In the genomic region with DNA sequence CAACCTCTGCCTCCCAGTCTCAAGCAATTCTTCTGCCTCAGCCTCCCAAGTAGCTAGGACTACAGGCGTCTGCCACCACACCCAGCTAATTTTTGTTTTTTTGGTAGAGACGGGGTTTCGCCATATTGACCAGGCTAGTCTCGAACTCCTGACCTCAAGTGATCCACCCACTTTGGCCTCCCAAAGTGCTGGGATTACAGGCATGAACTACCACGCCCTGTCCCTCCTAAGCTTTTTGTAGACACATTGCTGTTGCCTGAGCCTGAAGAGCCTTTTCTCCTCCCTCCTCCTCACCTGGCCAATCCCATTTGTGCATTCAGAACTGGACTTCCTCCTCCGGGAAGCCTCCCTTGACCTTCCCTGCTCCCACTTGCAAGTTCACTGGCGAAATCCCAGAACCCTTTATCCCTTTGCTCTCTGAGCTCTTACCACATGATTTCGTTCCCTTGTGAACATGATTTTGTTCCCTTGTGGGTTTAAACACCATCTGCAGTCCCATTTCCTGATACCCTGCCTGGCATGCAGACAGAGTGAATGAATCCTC, we compare ENCODE assay signal across 32 cellular contexts. TPM values are rescaled to one million over a fixed set of nuclear protein-coding genes. Genes with fewer than 3 reads are reported as not detected.
DNase-seq lines count a peak whose midpoint lies in the region; TF ChIP-seq lines count a peak whose summit lies in the region.
"Had no signal": no experiment of that assay in that cellular context is flagged by ENCODE, and none has a peak within 500 bp of the region (broad histone marks: within the 10 kb centered on the region; RNA-seq: fewer than 3 reads in every experiment).

No MANE protein-coding gene starts in this region.

- H3K9ac ChIP-seq in trophoblast cell (ENCODE audit: low read length): peak overlapping the region; percentile 22

- no peak overlapping the region for H4K91ac ChIP-seq in trophoblast cell (ENCODE audit: low read depth, low read length)

- peaks cover 14% of the 10 kb centered on the region for H3K27me3 ChIP-seq in trophoblast cell (ENCODE audit: insufficient read depth, low read length)

- no peak overlapping the region for H3K14ac ChIP-seq in trophoblast cell (ENCODE audit: low read length)

- DNase-seq in DMS 273 (lab: John Stamatoyannopoulos, UW; ENCODE audit: unreplicated experiment) (peak; percentile 51), DMS 273 treated with DMSO at 0.1 percent for 48 hours (lab: John Stamatoyannopoulos, UW) (no peak), SK-MEL-5 (ENCODE audit: low read depth, low spot score) (peak; percentile 21), glutamatergic neuron (no peak), trophoblast cell (peak in 1 of 2 donors; percentile 36), substantia nigra (lab: John Stamatoyannopoulos, UW) (no peak), erythroblast (lab: John Stamatoyannopoulos, UW) (no peak), NCI-H526 treated with DMSO at 0.1 percent for 48 hours (lab: John Stamatoyannopoulos, UW) (no peak)
- DNase-seq: 8988T; activated CD4-positive, alpha-beta memory T cell treated with anti-CD3 and anti-CD28 coated beads, Interleukin-2, amount 10 ng/mL, durations not matched to agents 7 days and 5 days; activated CD8-positive, alpha-beta memory T cell treated with anti-CD3 and anti-CD28 coated beads, Interleukin-2, amount 50 U/mL, for 4 hours; activated naive CD4-positive, alpha-beta T cell; brain microvascular endothelial cell; immature natural killer cell; left lung; mesendoderm; MG63; NCI-H1417; NCI-H2029 treated with DMSO at 0.1 percent for 48 hours; NCI-H2227 treated with DMSO at 0.1 percent for 48 hours; NCI-H526; nucleus accumbens; Right ventricle myocardium superior; stimulated activated CD4-positive, alpha-beta T cell treated with anti-CD3 and anti-CD28 coated beads, Interleukin-4, amount 100 ng/mL, for 24 hours; upper lobe of left lung had no signal

- H3K9me3 ChIP-seq in trophoblast cell (ENCODE audit: insufficient read depth, low read depth, low read length): peaks cover 1% of the 10 kb centered on the region
- H3K9me3 ChIP-seq: left lung, MG63, upper lobe of left lung had no signal

- H3K36me3 Mint-ChIP-seq in glutamatergic neuron (ENCODE audit: unreplicated experiment): no peaks in the 10 kb centered on the region
- H3K36me3 Mint-ChIP-seq: immature natural killer cell had no signal

- no peak overlapping the region for H3K27ac Mint-ChIP-seq in glutamatergic neuron (ENCODE audit: unreplicated experiment)
- H3K27ac Mint-ChIP-seq: activated CD4-positive, alpha-beta memory T cell treated with anti-CD3 and anti-CD28 coated beads, Interleukin-2, amount 10 ng/mL, durations not matched to agents 7 days and 5 days; immature natural killer cell; progenitor cell of endocrine pancreas; T-helper 2 cell treated with Interferon-gamma antibody and Interleukin-4, amounts not matched to agents 5 μg/mL and 100 μg/mL, for 36 hours had no signal

- no peak overlapping the region for H3K18ac ChIP-seq in trophoblast cell (ENCODE audit: low read length)

- H2BK12ac ChIP-seq in trophoblast cell (ENCODE audit: low read length): no peak overlapping the region

- H3K27ac ChIP-seq in trophoblast cell (ENCODE audit: low read depth, low read length) (no peak overlapping the region), substantia nigra (ENCODE audit: low read depth, low read length, poor library complexity, severe bottlenecking) (no peak overlapping the region)
- H3K27ac ChIP-seq: brain microvascular endothelial cell, left lung, upper lobe of left lung had no signal

- peak overlapping the region; percentile 38 for H3K4me3 Mint-ChIP-seq in glutamatergic neuron (ENCODE audit: unreplicated experiment)
- H3K4me3 Mint-ChIP-seq: activated CD4-positive, alpha-beta memory T cell treated with anti-CD3 and anti-CD28 coated beads, Interleukin-2, amount 10 ng/mL, durations not matched to agents 7 days and 5 days; immature natural killer cell; T-helper 2 cell treated with Interferon-gamma antibody and Interleukin-4, amounts not matched to agents 5 μg/mL and 100 μg/mL, for 36 hours had no signal

- no peak for TF ChIP-seq CTCF in glutamatergic neuron (IDR thresholded peaks at IDR 0.05; ENCODE audit: partially characterized antibody, unreplicated experiment)

- peaks cover 6% of the 10 kb centered on the region for H3K9me3 Mint-ChIP-seq in glutamatergic neuron (ENCODE audit: unreplicated experiment)
- H3K9me3 Mint-ChIP-seq: activated CD4-positive, alpha-beta memory T cell treated with anti-CD3 and anti-CD28 coated beads, Interleukin-2, amount 10 ng/mL, durations not matched to agents 7 days and 5 days; immature natural killer cell; T-helper 2 cell treated with Interferon-gamma antibody and Interleukin-4, amounts not matched to agents 5 μg/mL and 100 μg/mL, for 36 hours had no signal

- H3K4ac ChIP-seq in trophoblast cell (ENCODE audit: low read depth, low read length): no peak overlapping the region

- H3K4me1 ChIP-seq in trophoblast cell (ENCODE audit: control insufficient read depth in 1 of 2, insufficient read depth in 2 of 2, low read length in 2 of 2): peaks cover 8% of the 10 kb centered on the region in 2 experiments

- H3K4me3 ChIP-seq in trophoblast cell (ENCODE audit: low read depth, low read length): no peak overlapping the region
- H3K4me3 ChIP-seq: left lung, MG63, upper lobe of left lung had no signal

- H4K8ac ChIP-seq in trophoblast cell (ENCODE audit: low read depth, low read length): no peak overlapping the region

- H3K4me2 ChIP-seq in trophoblast cell (ENCODE audit: low read length): no peak overlapping the region

- no peak overlapping the region for H2AFZ ChIP-seq in trophoblast cell (ENCODE audit: insufficient read depth, low read length, poor library complexity)

- peaks cover 0 to 2% of the 10 kb centered on the region in 2 experiments for H3K36me3 ChIP-seq in trophoblast cell (ENCODE audit: control insufficient read depth in 1 of 2, insufficient read depth in 2 of 2, low read length in 2 of 2)
- H3K36me3 ChIP-seq: brain microvascular endothelial cell, left lung, MG63, upper lobe of left lung had no signal

- H3K23ac ChIP-seq in trophoblast cell (ENCODE audit: low read length): no peak overlapping the region

- no peak overlapping the region for H2AK5ac ChIP-seq in trophoblast cell (ENCODE audit: low read length)

- peaks cover 23% of the 10 kb centered on the region for H3K27me3 Mint-ChIP-seq in glutamatergic neuron (ENCODE audit: unreplicated experiment)

- H4K12ac ChIP-seq in trophoblast cell (ENCODE audit: low read depth, low read length): no peak overlapping the region

- in situ Hi-C loops in SK-MEL-5 (cut with HindIII; ENCODE audit: low pct_unique_long_range_greater_than_20kb, low sequenced_read_pairs): no loop called here

- H3K79me1 ChIP-seq in trophoblast cell (ENCODE audit: low read length): peaks cover 8% of the 10 kb centered on the region

- TF ChIP-seq POLR2A in erythroblast (IDR thresholded peaks at IDR 0.05; ENCODE audit: low read length): no peak

- no CpG with 5 or more reads among the region's 8 CpGs for WGBS in trophoblast cell (ENCODE audit: extremely low coverage, insufficient coverage, insufficient read length)

- peaks cover 4% of the 10 kb centered on the region for H3K79me2 ChIP-seq in trophoblast cell (ENCODE audit: control insufficient read depth, insufficient read depth, low read length, poor library complexity)

- H2BK5ac ChIP-seq in trophoblast cell (ENCODE audit: low read depth, low read length, poor library complexity): no peak overlapping the region

- H2BK120ac ChIP-seq in trophoblast cell (ENCODE audit: insufficient read depth, low read length, poor library complexity): no peak overlapping the region

- no peaks in the 10 kb centered on the region for H3K4me1 Mint-ChIP-seq in glutamatergic neuron (ENCODE audit: low read depth, unreplicated experiment)

RNA-seq across cellular contexts. Expression of a gene that starts 2.6 kb away (rescaled TPM):
- total RNA-seq in SK-MEL-5 (2014; rRNA removed; shearing (Covaris generic)): 2.0 and 3.8 TPM in 2 replicates
- 1.2 and 2.3 TPM in 2 replicates for polyA plus RNA-seq in SK-MEL-5 (2015; cell fraction: cytosol; rRNA removed)
- polyA plus RNA-seq in SK-MEL-5 (2015; cell fraction: nucleus; rRNA removed): 0.33 and 12.6 TPM in 2 replicates
- 0.42 TPM for total RNA-seq in glutamatergic neuron (ENCODE audit: unreplicated experiment)
- 64.8 and 69.7 TPM in 2 replicates for polyA plus RNA-seq in trophoblast cell (2013)
- polyA plus RNA-seq: immature natural killer cell had no signal

RNA-seq across cellular contexts. Expression of a gene that starts 16.8 kb away (rescaled TPM):
- 108 and 114 TPM in 2 replicates for total RNA-seq in SK-MEL-5 (2014; rRNA removed; shearing (Covaris generic))
- polyA plus RNA-seq in SK-MEL-5 (2015; cell fraction: cytosol; rRNA removed): 83.3 and 95.4 TPM in 2 replicates
- polyA plus RNA-seq in SK-MEL-5 (2015; cell fraction: nucleus; rRNA removed): 86.2 and 101 TPM in 2 replicates
- 126 TPM for total RNA-seq in glutamatergic neuron (ENCODE audit: unreplicated experiment)
- 148 and 153 TPM in 2 replicates for polyA plus RNA-seq in trophoblast cell (2013)

RNA-seq across cellular contexts. Expression of a gene that starts 44.0 kb away (rescaled TPM):
- not detected in 2 replicates for total RNA-seq in SK-MEL-5 (2014; rRNA removed; shearing (Covaris generic))
- not detected in 2 replicates for polyA plus RNA-seq in SK-MEL-5 (2015; cell fraction: cytosol; rRNA removed)
- not detected in 2 replicates for polyA plus RNA-seq in SK-MEL-5 (2015; cell fraction: nucleus; rRNA removed)
- not detected for total RNA-seq in glutamatergic neuron (ENCODE audit: unreplicated experiment)
- 0.31 and 0.37 TPM in 2 replicates for polyA plus RNA-seq in trophoblast cell (2013)
- total RNA-seq: chondrocyte, Daoy, H4, HT1080, left lung, progenitor cell of endocrine pancreas, Right ventricle myocardium superior, sciatic nerve, upper lobe of left lung had no signal
- polyA plus RNA-seq: immature natural killer cell had no signal

Comparison
In these comparisons a context has a peak if more than half of its experiments do, and no peak if none do; other contexts are left out.
1. DNase-seq: peak in DMS 273 (single experiment) and SK-MEL-5 (single experiment); none in DMS 273 treated with DMSO at 0.1 percent for 48 hours (single experiment), glutamatergic neuron (single experiment), substantia nigra (0 of 49), erythroblast (0 of 2) and NCI-H526 treated with DMSO at 0.1 percent for 48 hours (single experiment).